In the genomic region with DNA sequence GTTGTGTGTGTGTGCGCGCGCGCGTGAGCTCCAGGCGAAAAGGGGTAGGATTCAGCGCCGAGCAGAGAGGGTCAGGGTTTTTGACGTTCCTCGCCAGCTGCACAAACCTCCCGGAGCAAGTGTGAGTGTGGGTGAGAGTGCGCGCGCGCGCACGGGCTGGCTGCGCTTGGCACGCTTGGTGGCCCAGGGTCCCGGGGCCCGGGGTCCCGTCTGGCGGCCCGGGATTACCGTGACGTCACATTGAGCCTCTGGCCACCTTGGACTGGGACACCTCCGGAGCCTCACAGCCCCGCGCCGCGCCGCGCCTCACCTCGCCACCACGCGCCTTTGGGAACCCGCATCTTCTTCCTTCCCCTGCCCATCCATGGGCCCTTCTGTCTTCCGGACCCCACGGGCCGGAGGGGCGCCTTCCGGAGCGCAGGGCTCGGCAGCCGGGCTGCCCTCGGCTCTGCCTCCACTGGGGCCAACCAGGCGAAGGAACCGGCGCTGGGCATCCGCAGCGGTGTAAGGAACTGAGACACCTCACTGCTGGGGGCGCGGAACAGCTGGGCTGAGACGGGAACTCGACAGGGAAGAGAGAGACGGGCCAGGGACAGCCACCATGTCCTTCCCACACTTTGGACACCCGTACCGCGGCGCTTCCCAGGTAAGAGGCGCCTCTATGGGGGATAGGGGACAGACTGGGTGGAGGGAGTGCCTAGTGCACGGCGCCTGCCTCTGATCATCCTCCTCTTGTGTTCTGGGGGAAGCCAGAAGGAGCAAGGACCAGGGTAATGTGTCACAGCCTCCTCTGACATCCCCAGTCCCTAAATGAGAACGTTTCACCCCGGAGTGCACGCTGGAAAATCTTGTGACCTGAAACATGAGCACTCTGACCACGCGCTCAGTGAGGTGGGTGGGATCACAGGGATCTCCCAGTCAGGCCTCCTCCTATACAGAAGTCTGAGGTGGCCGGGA, we compare ENCODE assay signal across 13 cellular contexts. TPM values are rescaled to one million over a fixed set of nuclear protein-coding genes. Genes with fewer than 3 reads are reported as not detected.
DNase-seq lines count a peak whose midpoint lies in the region; ATAC-seq, FAIRE-seq and TF ChIP-seq lines count a peak whose summit lies in the region.
"Had no signal": no experiment of that assay in that cellular context is flagged by ENCODE, and none has a peak within 500 bp of the region (broad histone marks: within the 10 kb centered on the region; RNA-seq: fewer than 3 reads in every experiment).

No MANE protein-coding gene starts in this region.

- 0% methylated on average over 46 to 55 of the region's 69 CpGs for WGBS in mesodermal cell (ENCODE audit: insufficient coverage in 2 of 2), 2 experiments
- WGBS in small intestine, 3 donors: 2 to 9% (median 6%) methylated on average over 61 to 69 of the region's 69 CpGs

- TF ChIP-seq CTCF in epithelial cell of proximal tubule (conservative IDR thresholded peaks at IDR 0.05; ENCODE audit: low read depth, low read length): no peak
- TF ChIP-seq CTCF in upper lobe of right lung (IDR thresholded peaks at IDR 0.05): no peak

- intact Hi-C loops in upper lobe of right lung (cut with DNase I): no loop called here

- no peaks in the 10 kb centered on the region for H3K36me3 ChIP-seq in mesodermal cell (ENCODE audit: control insufficient read depth, insufficient read depth, low read length)
- no peaks in the 10 kb centered on the region for H3K36me3 ChIP-seq in upper lobe of right lung
- no peaks in the 10 kb centered on the region for H3K36me3 ChIP-seq in small intestine (ENCODE audit: control insufficient read depth in 2 of 2, insufficient read depth in 2 of 2, low read length in 2 of 2)

- no peaks in the 10 kb centered on the region for H3K9me3 ChIP-seq in mesodermal cell (ENCODE audit: control insufficient read depth, low read length)
- H3K9me3 ChIP-seq in upper lobe of right lung: no peaks in the 10 kb centered on the region
- no peaks in the 10 kb centered on the region for H3K9me3 ChIP-seq in small intestine (ENCODE audit: control insufficient read depth, low read depth)

- H3K27me3 ChIP-seq in upper lobe of right lung (peaks cover 73% of the 10 kb centered on the region), small intestine (ENCODE audit: control insufficient read depth in 2 of 2, insufficient read depth in 2 of 2, low read length in 2 of 2) (peaks cover 9 to 40% of the 10 kb centered on the region in 2 donors)

- H3K4me3 ChIP-seq in epithelial cell of proximal tubule (ENCODE audit: low read depth, low read length) (peak overlapping the region; percentile 38), mesodermal cell (ENCODE audit: extremely low read depth, insufficient read depth, low read length, poor library complexity, severe bottlenecking) (peak overlapping the region; percentile 11), upper lobe of right lung (peak overlapping the region; percentile 45), small intestine (ENCODE audit: low read depth in 1 of 2, low read length in 2 of 2) (no peak overlapping the region)

- ATAC-seq in upper lobe of right lung (peak; percentile 50), HG03378 (IDR thresholded peaks at IDR 0.05; ENCODE audit: unreplicated experiment) (no peak)

- H3K27ac ChIP-seq in mesodermal cell (ENCODE audit: low read depth, low read length, severe bottlenecking) (no peak overlapping the region), upper lobe of right lung (peak overlapping the region; percentile 63), small intestine (ENCODE audit: low read depth in 1 of 2, low read length in 1 of 2) (no peak overlapping the region)
- H3K27ac ChIP-seq: VCaP had no signal

- peak; percentile 43 for DNase-seq in NCI-H748 (lab: John Stamatoyannopoulos, UW; ENCODE audit: unreplicated experiment)
- DNase-seq in NCI-H748 treated with DMSO at 0.1 percent for 48 hours (lab: John Stamatoyannopoulos, UW): no peak
- DNase-seq in epithelial cell of proximal tubule (ENCODE audit: low read depth): no peak
- DNase-seq in upper lobe of right lung: peak; percentile 74
- DNase-seq in small intestine: no peak
- no peak for DNase-seq in medulla oblongata (ENCODE audit: extremely low spot score)
- DNase-seq: dermis blood vessel endothelial cell, GF-D8, NCI-H187 had no signal

- FAIRE-seq in small intestine (lab: Jason Lieb, UNC): no peak

- H3K4me1 ChIP-seq in mesodermal cell (ENCODE audit: control insufficient read depth, insufficient read depth, low read length, poor library complexity, severe bottlenecking) (peaks cover 20% of the 10 kb centered on the region), upper lobe of right lung (peaks cover 3% of the 10 kb centered on the region), small intestine (ENCODE audit: control insufficient read depth in 2 of 2, insufficient read depth in 1 of 2, low read depth in 1 of 2, low read length in 1 of 2) (no peaks in the 10 kb centered on the region)

RNA-seq across cellular contexts. Expression of a gene that starts 0.8 kb away (rescaled TPM):
- total RNA-seq in epithelial cell of proximal tubule: 0.72 and 2.2 TPM in 2 replicates
- polyA plus RNA-seq in mesodermal cell (2013, experiment 1 of 2): 0.15 TPM
- 0.10 TPM for polyA plus RNA-seq in mesodermal cell (2013, experiment 2 of 2)
- 13.0 TPM for total RNA-seq in upper lobe of right lung
- under 1 TPM in 1 of 3 donors, not detected in 2; 0.30 TPM for polyA plus RNA-seq in small intestine
- total RNA-seq: dermis blood vessel endothelial cell, HT-29 had no signal

Comparison
In these comparisons a context has a peak if more than half of its experiments do, and no peak if none do; other contexts are left out.
1. DNase-seq: peak in NCI-H748 (single experiment) and upper lobe of right lung (single experiment); none in NCI-H748 treated with DMSO at 0.1 percent for 48 hours (single experiment), epithelial cell of proximal tubule (single experiment), small intestine (single experiment) and medulla oblongata (single experiment).
2. H3K4me3 ChIP-seq: peak in epithelial cell of proximal tubule (single experiment), mesodermal cell (single experiment) and upper lobe of right lung (single experiment); none in small intestine (0 of 2).